ENCODE assay signal across 22 cellular contexts in genomic region chr11:20048246-20048645, GRCh38.
DNase-seq lines count a peak whose midpoint lies in the region; ATAC-seq and TF ChIP-seq lines count a peak whose summit lies in the region.
"Had no signal": no experiment of that assay in that cellular context is flagged by ENCODE, and none has a peak within 500 bp of the region (broad histone marks: within the 10 kb centered on the region; RNA-seq: fewer than 3 reads in every experiment).

No MANE protein-coding gene starts in this region.

- H3K27ac ChIP-seq in SK-N-SH (ENCODE audit: low read depth in 2 of 2, low read length in 1 of 2): peak overlapping the region; percentile 21 to 51; a peak in 3 of 4 replicates
- H3K27ac ChIP-seq in mammary epithelial cell (ENCODE audit: insufficient read depth, low read depth, low read length): peak overlapping the region; percentile 58
- peak overlapping the region; percentile 90 for H3K27ac ChIP-seq in left ventricle myocardium inferior (replicated peaks)
- H3K27ac ChIP-seq in temporal lobe (ENCODE audit: low read depth, low read length): peak overlapping the region; percentile 74
- peak overlapping the region in 2 of 4 donors; percentile 9 to 49 for H3K27ac ChIP-seq in gastroesophageal sphincter
- H3K27ac ChIP-seq: 22Rv1, lower lobe of right lung, SK-N-MC had no signal

- TF ChIP-seq RAD21 in SK-N-SH (IDR thresholded peaks at IDR 0.05; ENCODE audit: low read length): no peak

- WGBS in SK-N-SH (ENCODE audit: low lambda C conversion rate): 79% methylated on average over 3 of the region's 3 CpGs
- WGBS in mammary epithelial cell (ENCODE audit: low coverage, missing lambda C conversion rate): 55% methylated on average over 3 of the region's 3 CpGs
- WGBS in gastroesophageal sphincter (ENCODE audit: low coverage in 1 of 2), 2 donors: 32 to 85% methylated on average over 2 of the region's 3 CpGs

- in situ Hi-C loops in mammary epithelial cell (cut with MboI; ENCODE audit: low sequenced_read_pairs in 2 of 2): no loop called here

- H3K4me2 ChIP-seq in SK-N-SH (no peak overlapping the region), mammary epithelial cell (ENCODE audit: insufficient read depth, low read depth, low read length) (no peak overlapping the region)

- H2AFZ ChIP-seq in SK-N-SH (ENCODE audit: low read depth) (no peak overlapping the region), mammary epithelial cell (ENCODE audit: low read depth, low read length) (no peak overlapping the region)

- H3K36me3 ChIP-seq in SK-N-SH (replicated peaks in 1 of 2; ENCODE audit: control insufficient read depth in 1 of 2, insufficient read depth in 2 of 2, low read length in 1 of 2) (peaks cover 77 to 81% of the 10 kb centered on the region in 2 experiments), mammary epithelial cell (ENCODE audit: insufficient read depth, low read length) (peaks cover 10% of the 10 kb centered on the region), left ventricle myocardium inferior (peaks cover 29% of the 10 kb centered on the region), gastroesophageal sphincter (peaks cover 0 to 85% of the 10 kb centered on the region in 2 donors)
- H3K36me3 ChIP-seq: BLaER1 treated with 17β-estradiol and CSF1 and Interleukin-3, amounts not matched to agents 10 nM and 100 nM had no signal

- intact Hi-C loops in mammary epithelial cell (cut with micrococcal nuclease) (no loop called here), left ventricle myocardium inferior (cut with micrococcal nuclease) (no loop called here)

- POLR2A ChIA-PET in SK-N-SH (lab: Yijun Ruan, JAX): no interaction called here

- no peaks in the 10 kb centered on the region for H3K27me3 ChIP-seq in SK-N-SH (ENCODE audit: insufficient read depth)
- H3K27me3 ChIP-seq in mammary epithelial cell (ENCODE audit: insufficient read depth, low read length): no peaks in the 10 kb centered on the region
- H3K27me3 ChIP-seq in left ventricle myocardium inferior (ENCODE audit: low read depth): no peaks in the 10 kb centered on the region
- no peaks in the 10 kb centered on the region for H3K27me3 ChIP-seq in gastroesophageal sphincter
- H3K27me3 ChIP-seq: BLaER1 treated with 17β-estradiol and CSF1 and Interleukin-3, amounts not matched to agents 10 nM and 100 nM had no signal

- TF ChIP-seq POLR2A in gastroesophageal sphincter (IDR thresholded peaks at IDR 0.05): no peak

- H3K79me2 ChIP-seq in SK-N-SH (ENCODE audit: insufficient read depth): peaks cover 56% of the 10 kb centered on the region
- H3K79me2 ChIP-seq in mammary epithelial cell (ENCODE audit: insufficient read depth, low read length): peaks cover 5% of the 10 kb centered on the region

- no peak for ATAC-seq in SK-N-SH treated with all-trans-retinoic acid at 6 μM for 48 hours
- no peak for ATAC-seq in gastroesophageal sphincter
- ATAC-seq: activated CD4-positive, alpha-beta T cell treated with anti-CD3 and anti-CD28 coated beads for 36 hours; lower lobe of right lung had no signal

- H4K20me1 ChIP-seq in SK-N-SH (ENCODE audit: insufficient read depth) (no peaks in the 10 kb centered on the region), mammary epithelial cell (ENCODE audit: insufficient read depth, low read length) (no peaks in the 10 kb centered on the region)
- H4K20me1 ChIP-seq: BLaER1 treated with 17β-estradiol and CSF1 and Interleukin-3, amounts not matched to agents 10 nM and 100 nM had no signal

- BruUV-seq in mammary epithelial cell (replicated peaks; lab: Mats Ljungman, UMichigan): no TSS peak

- H3K9me3 ChIP-seq in SK-N-SH (no peaks in the 10 kb centered on the region), mammary epithelial cell (replicated peaks; ENCODE audit: insufficient read depth, low read length) (no peaks in the 10 kb centered on the region), left ventricle myocardium inferior (replicated peaks) (no peaks in the 10 kb centered on the region), gastroesophageal sphincter (no peaks in the 10 kb centered on the region)
- H3K9me3 ChIP-seq: BLaER1 treated with 17β-estradiol and CSF1 and Interleukin-3, amounts not matched to agents 10 nM and 100 nM; lower lobe of right lung; thoracic aorta had no signal

- no peaks in the 10 kb centered on the region for H3K9me2 ChIP-seq in SK-N-SH

- H3F3A ChIP-seq in SK-N-SH (replicated peaks; ENCODE audit: insufficient read depth): peaks cover 6% of the 10 kb centered on the region

- H3K4me1 ChIP-seq in SK-N-SH (ENCODE audit: control insufficient read depth in 1 of 2, insufficient read depth in 2 of 2, low read depth in 1 of 2, low read length in 1 of 2) (peaks cover 12 to 34% of the 10 kb centered on the region in 2 experiments; a peak in 3 of 4 replicates), mammary epithelial cell (ENCODE audit: insufficient read depth, low read length) (peaks cover 60% of the 10 kb centered on the region), left ventricle myocardium inferior (peaks cover 67% of the 10 kb centered on the region), gastroesophageal sphincter (peaks cover 0 to 44% (median 3%) of the 10 kb centered on the region in 3 donors)

- H3K9ac ChIP-seq in SK-N-SH: no peak overlapping the region
- H3K9ac ChIP-seq in mammary epithelial cell (ENCODE audit: insufficient read depth, low read length): no peak overlapping the region
- H3K9ac ChIP-seq: BLaER1 treated with 17β-estradiol and CSF1 and Interleukin-3, amounts not matched to agents 10 nM and 100 nM had no signal

- TF ChIP-seq EP300 in SK-N-SH (IDR thresholded peaks at IDR 0.05; ENCODE audit: borderline replicate concordance in 1 of 2, low read depth in 1 of 2, low read length in 1 of 2) (no peak), gastroesophageal sphincter (IDR thresholded peaks at IDR 0.05) (no peak)

- dilution Hi-C loops in mammary epithelial cell (cut with HindIII; ENCODE audit: low sequenced_read_pairs): no loop called here

- TF ChIP-seq CTCF in SK-N-SH (IDR thresholded peaks at IDR 0.05) (no peak), mammary epithelial cell (conservative IDR thresholded peaks at IDR 0.05 in 1 of 2, IDR thresholded peaks at IDR 0.05 in 1 of 2; ENCODE audit: extremely low read depth in 1 of 2, insufficient read depth in 1 of 2, low read depth in 1 of 2, low read length in 2 of 2) (no peak), left ventricle myocardium inferior (IDR thresholded peaks at IDR 0.05; ENCODE audit: borderline replicate concordance) (no peak), gastroesophageal sphincter (IDR thresholded peaks at IDR 0.05) (no peak)

- DNase-seq in SK-N-SH (no peak), mammary epithelial cell (no peak), left ventricle myocardium inferior (no peak), mucosa of gallbladder (ENCODE audit: low spot score) (no peak), NCI-H774 (lab: John Stamatoyannopoulos, UW) (no peak)
- DNase-seq: activated CD4-positive, alpha-beta T cell treated with anti-CD3 and anti-CD28 coated beads for 36 hours; activated CD8-positive, alpha-beta memory T cell treated with anti-CD3 and anti-CD28 coated beads, Interleukin-2, amount 50 U/mL, for 4 hours; activated gamma-delta T cell treated with Interleukin-2 at 50 U/mL for 16 hours; amygdala; cortex of kidney; GF-D8; glutamatergic neuron; lower lobe of right lung; naive B cell; NCI-H1436 had no signal

- no peak overlapping the region for H3K4me3 ChIP-seq in SK-N-SH (ENCODE audit: low read depth in 2 of 2, low read length in 1 of 2)
- H3K4me3 ChIP-seq in mammary epithelial cell (replicated peaks in 1 of 3; ENCODE audit: insufficient read depth in 1 of 3, low read depth in 2 of 3, low read length in 3 of 3): no peak overlapping the region
- H3K4me3 ChIP-seq in left ventricle myocardium inferior: peak overlapping the region; percentile 68
- H3K4me3 ChIP-seq in gastroesophageal sphincter: no peak overlapping the region
- H3K4me3 ChIP-seq: BLaER1 treated with 17β-estradiol and CSF1 and Interleukin-3, amounts not matched to agents 10 nM and 100 nM; lower lobe of right lung; SK-N-MC; thoracic aorta had no signal

- CTCF ChIA-PET in SK-N-SH (lab: Yijun Ruan, JAX): interaction anchor here (1.3 to 1.5 kb wide), 2 partner anchors 62 to 491 kb away, joined by 3 to 4 read pairs; no protein-coding TSS in a partner anchor
- CTCF ChIA-PET in mammary epithelial cell (lab: Charles Lee; ENCODE audit: low non-redundant PET): no interaction called here

TF ChIP-seq in SK-N-SH, 30 proteins besides CTCF, POLR2A, EP300 and RAD21 (continues in another document):
- TF ChIP-seq FOXM1 (IDR thresholded peaks at IDR 0.05; ENCODE audit: low read depth): no peak
- TF ChIP-seq MAX (IDR thresholded peaks at IDR 0.05; ENCODE audit: low read depth): no peak
- TF ChIP-seq FOSL2 (IDR thresholded peaks at IDR 0.05; ENCODE audit: borderline replicate concordance, low read depth): no peak
- no peak for TF ChIP-seq GABPA (IDR thresholded peaks at IDR 0.05; ENCODE audit: low read depth)
- TF ChIP-seq RCOR1 (IDR thresholded peaks at IDR 0.05; ENCODE audit: low read length): no peak

TF ChIP-seq in SK-N-SH treated with all-trans-retinoic acid at 6 μM for 48 hours, 23 proteins besides CTCF, POLR2A, EP300 and RAD21 (continues in another document):
- TF ChIP-seq TCF4 (CRISPR knock-in tag; IDR thresholded peaks at IDR 0.05; ENCODE audit: borderline replicate concordance): no peak
- TF ChIP-seq ZNF565 (CRISPR knock-in tag; conservative IDR thresholded peaks at IDR 0.05; ENCODE audit: low read depth): no peak
- no peak for TF ChIP-seq TOX (CRISPR knock-in tag; IDR thresholded peaks at IDR 0.05; ENCODE audit: borderline replicate concordance)
- TF ChIP-seq CSDC2 (CRISPR knock-in tag; IDR thresholded peaks at IDR 0.05): no peak
- no peak for TF ChIP-seq ZFP30 (CRISPR knock-in tag; IDR thresholded peaks at IDR 0.05)
- TF ChIP-seq PPARA (CRISPR knock-in tag; IDR thresholded peaks at IDR 0.05; ENCODE audit: borderline replicate concordance): no peak
- TF ChIP-seq CSRNP3 (CRISPR knock-in tag; IDR thresholded peaks at IDR 0.05): no peak
- no peak for TF ChIP-seq ZNF70 (CRISPR knock-in tag; IDR thresholded peaks at IDR 0.05)
- no peak for TF ChIP-seq OSR1 (CRISPR knock-in tag; IDR thresholded peaks at IDR 0.05)
- no peak for TF ChIP-seq ARNTL (CRISPR knock-in tag; IDR thresholded peaks at IDR 0.05; ENCODE audit: borderline replicate concordance, low read depth)
- no peak for TF ChIP-seq SNAI2 (CRISPR knock-in tag; IDR thresholded peaks at IDR 0.05)
- TF ChIP-seq ZNF8 (CRISPR knock-in tag; IDR thresholded peaks at IDR 0.05): no peak
